ENCODE assay signal across 14 cellular contexts in genomic region chr9:91494751-91495150, GRCh38.
"Had no signal": no experiment of that assay in that cellular context is flagged by ENCODE, and none has a peak within 500 bp of the region (broad histone marks: within the 10 kb centered on the region; RNA-seq: fewer than 3 reads in every experiment).

No MANE protein-coding gene starts in this region.

- H3K4me3 ChIP-seq: cardiac muscle cell, dorsolateral prefrontal cortex, left ventricle myocardium inferior, suprapubic skin had no signal

- DNase-seq: activated CD4-positive, alpha-beta T cell treated with anti-CD3 and anti-CD28 coated beads, Interleukin-2, amount 10 ng/mL, durations not matched to agents 24 days and 14 days; activated CD4-positive, CD25-positive, alpha-beta regulatory T cell; activated CD8-positive, alpha-beta memory T cell treated with anti-CD3 and anti-CD28 coated beads for 24 hours; activated naive CD4-positive, alpha-beta T cell; aorta; dorsolateral prefrontal cortex; endodermal cell; left ventricle myocardium inferior; stimulated activated CD4-positive, alpha-beta T cell treated with anti-CD3 and anti-CD28 coated beads, Interleukin-15, amount 100 ng/mL, for 24 hours; stimulated activated CD4-positive, alpha-beta T cell treated with anti-CD3 and anti-CD28 coated beads, Interleukin-4, amount 100 ng/mL, for 4 hours; stimulated activated CD8-positive, alpha-beta memory T cell treated with anti-CD3 and anti-CD28 coated beads, Interleukin-4, amount 100 ng/mL, for 48 hours; stimulated activated naive CD8-positive, alpha-beta T cell treated with anti-CD3 and anti-CD28 coated beads, Interleukin-15, Interleukin-2, amounts not matched to agents 100 U/mL and 50 U/mL, for 24 hours had no signal

- H3K9me3 ChIP-seq: left ventricle myocardium inferior, suprapubic skin had no signal

- H3K27ac ChIP-seq: cardiac muscle cell, dorsolateral prefrontal cortex, left ventricle myocardium inferior, suprapubic skin had no signal

- H3K4me1 ChIP-seq: suprapubic skin had no signal

- H3K27me3 ChIP-seq: cardiac muscle cell, dorsolateral prefrontal cortex, suprapubic skin had no signal

- H3K36me3 ChIP-seq: cardiac muscle cell, left ventricle myocardium inferior, suprapubic skin had no signal
